Comparison of ENCODE assay signal across 24 cellular contexts in the genomic region with DNA sequence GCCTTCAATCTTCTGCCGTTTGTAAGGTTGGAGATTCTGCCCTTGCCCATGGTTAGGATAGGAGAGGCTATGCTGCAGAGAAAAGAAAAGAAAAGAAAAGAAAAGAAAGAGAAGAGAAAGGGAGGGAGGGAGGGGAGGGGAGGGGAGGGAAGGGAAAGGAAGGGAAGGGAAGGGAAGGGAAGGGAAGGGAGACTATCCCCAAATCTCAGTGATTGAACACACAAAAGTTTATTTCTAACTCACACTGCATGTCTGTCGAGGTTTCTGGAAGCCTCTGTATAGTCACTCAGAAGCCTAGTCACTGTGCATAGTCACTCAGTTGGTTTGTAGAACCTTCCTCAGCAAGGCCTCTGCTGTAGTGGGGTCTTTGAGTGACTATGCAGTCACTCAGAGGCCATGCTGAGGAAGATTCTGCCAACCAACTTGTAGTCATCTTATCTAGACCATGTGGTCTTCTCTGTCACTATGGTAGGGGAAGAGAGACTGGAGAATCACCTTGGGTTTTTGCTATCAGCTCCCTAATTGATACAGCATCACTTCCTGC. TPM values are rescaled to one million over a fixed set of nuclear protein-coding genes. Genes with fewer than 3 reads are reported as not detected.
"Had no signal": no experiment of that assay in that cellular context is flagged by ENCODE, and none has a peak within 500 bp of the region (broad histone marks: within the 10 kb centered on the region; RNA-seq: fewer than 3 reads in every experiment).

No MANE protein-coding gene starts in this region.

- H3K9me3 ChIP-seq: left lung, lower lobe of right lung, pancreas, testis, tibial nerve, upper lobe of right lung, vagina had no signal

- H3K4me1 ChIP-seq: foreskin keratinocyte, left lung, lower lobe of right lung, testis, tibial nerve, upper lobe of right lung, vagina had no signal

- H3K4me3 ChIP-seq: left lung, lower lobe of right lung, neural progenitor cell, pancreas, testis, tibial nerve, upper lobe of right lung, vagina had no signal

- H3K36me3 Mint-ChIP-seq: immature natural killer cell; memory B cell; natural killer cell treated with Interleukin-12 subunit alpha and Interleukin-12 subunit beta and Interleukin-15 and Interleukin-18, amount 100 ng/mL, for 72 hours; neural progenitor cell; stimulated activated naive B cell treated with anti-CD40 and anti-IgM and Interleukin-4, amounts not matched to agents 10 μg/mL and 1 μg/mL and 100 μg/mL, for 72 hours had no signal

- H3K9me3 Mint-ChIP-seq: memory B cell; natural killer cell treated with Interleukin-12 subunit alpha and Interleukin-12 subunit beta and Interleukin-15 and Interleukin-18, amount 100 ng/mL, for 72 hours; neural progenitor cell; stimulated activated naive B cell treated with anti-CD40 and anti-IgM and Interleukin-4, amounts not matched to agents 10 μg/mL and 1 μg/mL and 100 μg/mL, for 72 hours; stimulated activated naive CD8-positive, alpha-beta T cell treated with anti-CD3 and anti-CD28 coated beads, Interleukin-15, amount 100 ng/mL, for 72 hours had no signal

- H3K36me3 ChIP-seq: left lung, lower lobe of right lung, neural progenitor cell, pancreas, tibial nerve, upper lobe of right lung, vagina had no signal

- H3K4me3 Mint-ChIP-seq: immature natural killer cell; memory B cell; natural killer cell treated with Interleukin-12 subunit alpha and Interleukin-12 subunit beta and Interleukin-15 and Interleukin-18, amount 100 ng/mL, for 72 hours; neural progenitor cell; stimulated activated naive B cell treated with anti-CD40 and anti-IgM and Interleukin-4, amounts not matched to agents 10 μg/mL and 1 μg/mL and 100 μg/mL, for 72 hours; stimulated activated naive CD8-positive, alpha-beta T cell treated with anti-CD3 and anti-CD28 coated beads, Interleukin-15, amount 100 ng/mL, for 72 hours had no signal

- H3K4me1 Mint-ChIP-seq: immature natural killer cell, memory B cell had no signal

- H3K27ac Mint-ChIP-seq: immature natural killer cell; memory B cell; natural killer cell treated with Interleukin-12 subunit alpha and Interleukin-12 subunit beta and Interleukin-15 and Interleukin-18, amount 100 ng/mL, for 72 hours; neural progenitor cell; progenitor cell of endocrine pancreas; stimulated activated naive B cell treated with anti-CD40 and anti-IgM and Interleukin-4, amounts not matched to agents 10 μg/mL and 1 μg/mL and 100 μg/mL, for 72 hours; stimulated activated naive CD8-positive, alpha-beta T cell treated with anti-CD3 and anti-CD28 coated beads, Interleukin-15, amount 100 ng/mL, for 72 hours had no signal

- H3K9ac ChIP-seq: neural progenitor cell had no signal

- H3K27me3 ChIP-seq: foreskin keratinocyte, left lung, neural progenitor cell, pancreas, testis, tibial nerve, upper lobe of right lung, vagina had no signal

- H2AFZ ChIP-seq: neural progenitor cell had no signal

- H3K4me2 ChIP-seq: neural progenitor cell had no signal

- ATAC-seq: foreskin keratinocyte; natural killer cell treated with Interleukin-12 subunit alpha and Interleukin-12 subunit beta and Interleukin-15 and Interleukin-18, amount 100 ng/mL, for 72 hours; right cardiac atrium; stimulated activated naive CD8-positive, alpha-beta T cell treated with anti-CD3 and anti-CD28 coated beads, Interleukin-15, amount 100 ng/mL, for 72 hours had no signal

- H3K27me3 Mint-ChIP-seq: memory B cell; stimulated activated naive B cell treated with anti-CD40 and anti-IgM and Interleukin-4, amounts not matched to agents 10 μg/mL and 1 μg/mL and 100 μg/mL, for 72 hours; stimulated activated naive CD8-positive, alpha-beta T cell treated with anti-CD3 and anti-CD28 coated beads, Interleukin-15, amount 100 ng/mL, for 72 hours had no signal

- DNase-seq: erythroblast; foreskin keratinocyte; immature natural killer cell; left lung; lower lobe of right lung; midbrain; occipital lobe; pancreas; right cardiac atrium; stimulated activated CD4-positive, alpha-beta T cell treated with anti-CD3 and anti-CD28 coated beads, Interleukin-15, amount 100 ng/mL, for 24 hours; stimulated activated CD4-positive, alpha-beta T cell treated with anti-CD3 and anti-CD28 coated beads, Interleukin-1b, Interleukin-23, amount 100 ng/mL, for 48 hours; stimulated activated CD4-positive, alpha-beta T cell treated with anti-CD3 and anti-CD28 coated beads, Interleukin-4, amount 100 ng/mL, for 24 hours; stimulated activated naive B cell treated with anti-CD40 and anti-IgM and Interleukin-4, amounts not matched to agents 10 μg/mL and 1 μg/mL and 100 μg/mL, for 72 hours; stimulated activated naive CD8-positive, alpha-beta T cell treated with anti-CD3 and anti-CD28 coated beads, Interleukin-15, amount 100 ng/mL, for 72 hours; testis; upper lobe of right lung had no signal

- H3K27ac ChIP-seq: foreskin keratinocyte, left lung, lower lobe of right lung, neural progenitor cell, testis, tibial nerve, upper lobe of right lung, vagina had no signal

RNA-seq across cellular contexts. Expression of gene ABCC9, which starts 52.3 kb away (rescaled TPM):
- total RNA-seq: endothelial cell of umbilical vein; natural killer cell treated with Interleukin-12 subunit alpha and Interleukin-12 subunit beta and Interleukin-15 and Interleukin-18, amount 100 ng/mL, for 72 hours had no signal
- polyA plus RNA-seq: foreskin keratinocyte, immature natural killer cell, keratinocyte had no signal
